In the genomic region with DNA sequence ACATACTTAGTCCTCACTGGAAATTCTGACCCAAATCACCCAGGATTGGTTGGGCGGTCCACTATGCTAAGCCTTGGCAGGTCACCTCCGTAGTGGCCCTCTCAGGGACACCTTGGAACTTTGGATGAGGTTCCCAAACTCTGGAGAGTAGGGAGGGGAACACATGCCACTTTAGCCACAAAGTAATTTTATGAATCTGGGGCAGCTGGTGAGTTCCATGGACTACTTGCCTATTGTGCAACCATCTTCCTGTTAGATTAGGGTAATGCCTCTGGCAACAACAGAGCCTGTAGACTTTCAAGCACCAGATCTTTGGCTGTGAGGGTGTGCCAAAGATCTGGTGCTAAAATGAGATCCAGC, we compare ENCODE assay signal across 13 cellular contexts.
DNase-seq lines count a peak whose midpoint lies in the region; ATAC-seq, FAIRE-seq and TF ChIP-seq lines count a peak whose summit lies in the region.
"Had no signal": no experiment of that assay in that cellular context is flagged by ENCODE, and none has a peak within 500 bp of the region (broad histone marks: within the 10 kb centered on the region; RNA-seq: fewer than 3 reads in every experiment).

No MANE protein-coding gene starts in this region.

- CTCF ChIA-PET in A673 (lab: Charles Lee) (interaction anchor here (0.6 to 0.7 kb wide), 2 partner anchors 32 to 136 kb away, joined by 5 to 6 read pairs; no protein-coding TSS in a partner anchor), IMR-90 (lab: Yijun Ruan, JAX) (interaction anchor here (0.9 kb wide), 1 partner anchor 661 kb away, joined by 3 read pairs; no protein-coding TSS in a partner anchor)

- BruUV-seq in A673 (replicated peaks; lab: Mats Ljungman, UMichigan), result no TSS peak
- BruUV-seq in IMR-90 (replicated peaks; lab: Mats Ljungman, UMichigan), result no TSS peak

- no peak overlapping the region for H3K23ac ChIP-seq in IMR-90 (ENCODE audit: low read depth, low read length)

- H3K9me3 ChIP-seq in A673 (ENCODE audit: low read depth, low read length, poor library complexity, severe bottlenecking) (no peaks in the 10 kb centered on the region), IMR-90 (ENCODE audit: control insufficient read depth, insufficient read depth, low read length) (no peaks in the 10 kb centered on the region), astrocyte (ENCODE audit: insufficient read depth, low read depth, low read length) (no peaks in the 10 kb centered on the region), right cardiac atrium (ENCODE audit: control insufficient read depth, low read length) (no peaks in the 10 kb centered on the region)

- peaks cover 17% of the 10 kb centered on the region for H3K4me1 ChIP-seq in A673 (ENCODE audit: insufficient read depth, low read length, poor library complexity, severe bottlenecking)
- H3K4me1 ChIP-seq in IMR-90 (ENCODE audit: control insufficient read depth, insufficient read depth, low read length), result peaks cover 7% of the 10 kb centered on the region; the same call in 1 of the 2 replicates
- H3K4me1 ChIP-seq in astrocyte (ENCODE audit: insufficient read depth, low read length), result peaks cover 6% of the 10 kb centered on the region
- no peaks in the 10 kb centered on the region for H3K4me1 ChIP-seq in right cardiac atrium (ENCODE audit: control insufficient read depth, insufficient read depth, low read length)

- TF ChIP-seq POLR2A in IMR-90 (IDR thresholded peaks at IDR 0.05; ENCODE audit: low read depth, low read length), result no peak

- H3K27me3 ChIP-seq in A673 (replicated peaks; ENCODE audit: insufficient read depth, low read depth, low read length, poor library complexity) (no peaks in the 10 kb centered on the region), IMR-90 (ENCODE audit: control insufficient read depth, insufficient read depth, low read length) (no peaks in the 10 kb centered on the region), astrocyte (ENCODE audit: insufficient read depth, low read length) (no peaks in the 10 kb centered on the region), right cardiac atrium (ENCODE audit: control insufficient read depth, insufficient read depth) (no peaks in the 10 kb centered on the region)

- H4K8ac ChIP-seq in IMR-90 (ENCODE audit: low read depth in 2 of 2, low read length in 2 of 2), result no peak overlapping the region

- H3K9ac ChIP-seq in IMR-90 (ENCODE audit: low read depth, low read length), result no peak overlapping the region
- H3K9ac ChIP-seq in astrocyte (ENCODE audit: low read length), result no peak overlapping the region

- no peaks in the 10 kb centered on the region for H3K79me2 ChIP-seq in astrocyte (ENCODE audit: insufficient read depth, low read length)

- no peaks in the 10 kb centered on the region for H3K27me3 Mint-ChIP-seq in astrocyte (ENCODE audit: low read depth, unreplicated experiment)
- no peaks in the 10 kb centered on the region for H3K27me3 Mint-ChIP-seq in T-helper 2 cell treated with Interferon-gamma antibody and Interleukin-4, amounts not matched to agents 5 μg/mL and 100 μg/mL, for 36 hours (ENCODE audit: low read depth)
- H3K27me3 Mint-ChIP-seq: activated naive CD8-positive, alpha-beta T cell treated with anti-CD3 and anti-CD28 coated beads for 36 hours had no signal

- H2BK120ac ChIP-seq in IMR-90 (ENCODE audit: low read depth, low read length), result no peak overlapping the region

- DNase-seq in A673 (ENCODE audit: low spot score), result peak; percentile 58
- DNase-seq in IMR-90, result peak; percentile 19
- peak; percentile 55 for DNase-seq in astrocyte (ENCODE audit: low read depth)
- DNase-seq in right cardiac atrium, result peak; percentile 20 to 58 (median 58)
- no peak for DNase-seq in T-helper 2 cell treated with Interferon-gamma antibody and Interleukin-4, amounts not matched to agents 5 μg/mL and 100 μg/mL, for 36 hours (ENCODE audit: low spot score)
- DNase-seq in NCI-H1694 treated with DMSO at 0.1 percent for 48 hours (lab: John Stamatoyannopoulos, UW), result no peak
- no peak for DNase-seq in activated T-cell treated with anti-CD3 and anti-CD28 coated beads, Interleukin-2, amount 50 U/mL, for 48 hours
- DNase-seq in activated CD4-positive, alpha-beta T cell treated with anti-CD3 and anti-CD28 coated beads, Interleukin-2, amount 50 U/mL, for 48 hours, result no peak
- DNase-seq: activated CD4-positive, alpha-beta T cell treated with anti-CD3 and anti-CD28 coated beads for 48 hours; activated naive CD8-positive, alpha-beta T cell treated with anti-CD3 and anti-CD28 coated beads for 36 hours had no signal

- no peak overlapping the region for H2AK9ac ChIP-seq in IMR-90 (replicated peaks; ENCODE audit: low read depth, low read length, poor library complexity)

- ATAC-seq in IMR-90 (ENCODE audit: low read depth), result no peak; the same call in 1 of the 2 replicates
- ATAC-seq in right cardiac atrium, result peak; percentile 95 to 96

- peaks cover 6% of the 10 kb centered on the region for H3K36me3 Mint-ChIP-seq in astrocyte (ENCODE audit: low read depth, unreplicated experiment)
- no peaks in the 10 kb centered on the region for H3K36me3 Mint-ChIP-seq in T-helper 2 cell treated with Interferon-gamma antibody and Interleukin-4, amounts not matched to agents 5 μg/mL and 100 μg/mL, for 36 hours (ENCODE audit: low read depth)
- H3K36me3 Mint-ChIP-seq: activated naive CD8-positive, alpha-beta T cell treated with anti-CD3 and anti-CD28 coated beads for 36 hours; CD14-positive monocyte had no signal

- no peak for TF ChIP-seq RAD21 in IMR-90 (IDR thresholded peaks at IDR 0.05; ENCODE audit: low read length)

- no CpG with 5 or more reads among the region's 2 CpGs for WGBS in IMR-90 (ENCODE audit: extremely low coverage in 2 of 2, insufficient read length in 1 of 2), 2 experiments
- 34% methylated on average over 2 of the region's 2 CpGs for WGBS in right cardiac atrium

- H4K20me1 ChIP-seq in IMR-90 (ENCODE audit: insufficient read depth, low read length) (no peaks in the 10 kb centered on the region), astrocyte (ENCODE audit: insufficient read depth, low read length) (no peaks in the 10 kb centered on the region)

- H3K56ac ChIP-seq in IMR-90 (ENCODE audit: extremely low read depth, insufficient read depth, low read length), result no peak overlapping the region

- no peak overlapping the region for H3K14ac ChIP-seq in IMR-90 (replicated peaks; ENCODE audit: low read depth, low read length)

- H2BK20ac ChIP-seq in IMR-90 (ENCODE audit: low read depth, low read length), result no peak overlapping the region

- no peak overlapping the region for H4K91ac ChIP-seq in IMR-90 (ENCODE audit: insufficient read depth, low read depth, low read length)

- H3K18ac ChIP-seq in IMR-90 (ENCODE audit: low read depth, low read length), result no peak overlapping the region; the same call in 1 of the 2 replicates

- H2AFZ ChIP-seq in IMR-90 (replicated peaks; ENCODE audit: low read length, poor library complexity) (no peak overlapping the region), astrocyte (ENCODE audit: low read depth, low read length) (no peak overlapping the region)

- POLR2A ChIA-PET in A673 (lab: Charles Lee; ENCODE audit: low non-redundant PET) (interaction anchor here (0.7 to 0.8 kb wide), 3 partner anchors 58 to 1456 kb away, joined by 3 to 9 read pairs (median 6); no protein-coding TSS in a partner anchor), IMR-90 (lab: Charles Lee; ENCODE audit: unreplicated experiment) (interaction anchor here (0.6 kb wide), 1 partner anchor 149 kb away, joined by 4 read pairs; no protein-coding TSS in a partner anchor)

- H3K4ac ChIP-seq in IMR-90 (ENCODE audit: low read depth, low read length), result no peak overlapping the region

- H3K36me3 ChIP-seq in A673 (ENCODE audit: insufficient read depth, low read length, poor library complexity, severe bottlenecking) (no peaks in the 10 kb centered on the region), IMR-90 (ENCODE audit: control insufficient read depth, insufficient read depth, low read length) (peaks cover 14% of the 10 kb centered on the region; the same call in 1 of the 2 replicates), astrocyte (ENCODE audit: insufficient read depth, low read length) (peaks cover 2% of the 10 kb centered on the region)

- H3K4me3 ChIP-seq in A673 (ENCODE audit: low read depth, low read length, poor library complexity, severe bottlenecking), result no peak overlapping the region
- H3K4me3 ChIP-seq in IMR-90 (ENCODE audit: insufficient read depth, low read depth, low read length), result no peak overlapping the region
- H3K4me3 ChIP-seq in astrocyte (ENCODE audit: insufficient read depth, low read depth, low read length), result no peak overlapping the region
- no peak overlapping the region for H3K4me3 ChIP-seq in right cardiac atrium (ENCODE audit: low read length)

- TF ChIP-seq CTCF in A673 (conservative IDR thresholded peaks at IDR 0.05; ENCODE audit: low read depth, low read length) (no peak), IMR-90 (conservative IDR thresholded peaks at IDR 0.05; ENCODE audit: low read depth, low read length) (no peak), astrocyte (IDR thresholded peaks at IDR 0.05; ENCODE audit: insufficient read depth, low read depth, low read length) (no peak)

- FAIRE-seq in astrocyte (lab: Jason Lieb, UNC), result no peak
- FAIRE-seq: GM12891 had no signal

- no peak overlapping the region for H3K4me3 Mint-ChIP-seq in astrocyte (ENCODE audit: unreplicated experiment)
- no peak overlapping the region for H3K4me3 Mint-ChIP-seq in T-helper 2 cell treated with Interferon-gamma antibody and Interleukin-4, amounts not matched to agents 5 μg/mL and 100 μg/mL, for 36 hours
- H3K4me3 Mint-ChIP-seq: activated naive CD8-positive, alpha-beta T cell treated with anti-CD3 and anti-CD28 coated beads for 36 hours; CD14-positive monocyte; endodermal cell had no signal

- H2AK5ac ChIP-seq in IMR-90 (ENCODE audit: low read depth, low read length), result no peak overlapping the region

- dilution Hi-C loops in IMR-90 (cut with HindIII; ENCODE audit: low sequenced_read_pairs, unreplicated experiment), result no loop called here

- H2BK5ac ChIP-seq in IMR-90 (ENCODE audit: low read depth, low read length, poor library complexity, severe bottlenecking), result no peak overlapping the region

- H4K5ac ChIP-seq in IMR-90 (ENCODE audit: low read depth, low read length), result no peak overlapping the region; the same call in 1 of the 2 replicates

- intact Hi-C loops in A673 (cut with micrococcal nuclease; ENCODE audit: unreplicated experiment) (no loop called here), IMR-90 (cut with micrococcal nuclease) (loop anchor here (5.0 to 10.0 kb wide), 2 partner anchors 76 to 424 kb away; a partner anchor contains a TSS), right cardiac atrium (cut with DNase I) (no loop called here)

- H3K27ac ChIP-seq in A673 (ENCODE audit: low read depth, low read length, poor library complexity, severe bottlenecking) (peak overlapping the region; percentile 28), IMR-90 (ENCODE audit: insufficient read depth, low read length) (peak overlapping the region; percentile 66; the same call in 1 of the 2 replicates), astrocyte (ENCODE audit: low read depth, low read length) (no peak overlapping the region), right cardiac atrium (ENCODE audit: low read length) (no peak overlapping the region)

- H3K9me1 ChIP-seq in IMR-90 (ENCODE audit: insufficient read depth, low read length), result no peaks in the 10 kb centered on the region

- in situ Hi-C loops in IMR-90 (cut with MboI; ENCODE audit: low sequenced_read_pairs), result no loop called here

- H3K79me1 ChIP-seq in IMR-90 (ENCODE audit: low read depth in 1 of 2, low read length in 2 of 2), result no peaks in the 10 kb centered on the region

- no peak overlapping the region for H2BK15ac ChIP-seq in IMR-90 (ENCODE audit: low read depth, low read length)

- H3K27ac Mint-ChIP-seq in astrocyte (ENCODE audit: unreplicated experiment), result no peak overlapping the region
- no peak overlapping the region for H3K27ac Mint-ChIP-seq in T-helper 2 cell treated with Interferon-gamma antibody and Interleukin-4, amounts not matched to agents 5 μg/mL and 100 μg/mL, for 36 hours
- H3K27ac Mint-ChIP-seq: activated naive CD8-positive, alpha-beta T cell treated with anti-CD3 and anti-CD28 coated beads for 36 hours; endodermal cell had no signal

- H3K4me1 Mint-ChIP-seq in astrocyte (ENCODE audit: low read depth, unreplicated experiment), result peaks cover 11% of the 10 kb centered on the region
- no peaks in the 10 kb centered on the region for H3K4me1 Mint-ChIP-seq in T-helper 2 cell treated with Interferon-gamma antibody and Interleukin-4, amounts not matched to agents 5 μg/mL and 100 μg/mL, for 36 hours (ENCODE audit: low read depth)
- H3K4me1 Mint-ChIP-seq: activated naive CD8-positive, alpha-beta T cell treated with anti-CD3 and anti-CD28 coated beads for 36 hours had no signal

- H3K4me2 ChIP-seq in IMR-90 (ENCODE audit: low read depth, low read length), result no peak overlapping the region
- no peak overlapping the region for H3K4me2 ChIP-seq in astrocyte (ENCODE audit: low read length)

- no peaks in the 10 kb centered on the region for H3K9me3 Mint-ChIP-seq in astrocyte (ENCODE audit: unreplicated experiment)
- no peaks in the 10 kb centered on the region for H3K9me3 Mint-ChIP-seq in T-helper 2 cell treated with Interferon-gamma antibody and Interleukin-4, amounts not matched to agents 5 μg/mL and 100 μg/mL, for 36 hours
- H3K9me3 Mint-ChIP-seq: activated naive CD8-positive, alpha-beta T cell treated with anti-CD3 and anti-CD28 coated beads for 36 hours; CD14-positive monocyte; endodermal cell had no signal

Comparison
In these comparisons a context has a peak if more than half of its experiments do, and no peak if none do; other contexts are left out.
1. DNase-seq: peak in A673 (single experiment), IMR-90 (single experiment), astrocyte (single experiment) and right cardiac atrium (3 of 3); none in T-helper 2 cell treated with Interferon-gamma antibody and Interleukin-4, amounts not matched to agents 5 μg/mL and 100 μg/mL, for 36 hours (single experiment), NCI-H1694 treated with DMSO at 0.1 percent for 48 hours (single experiment), activated T-cell treated with anti-CD3 and anti-CD28 coated beads, Interleukin-2, amount 50 U/mL, for 48 hours (0 of 2) and activated CD4-positive, alpha-beta T cell treated with anti-CD3 and anti-CD28 coated beads, Interleukin-2, amount 50 U/mL, for 48 hours (0 of 2).
2. H3K27ac ChIP-seq: peak in A673 (single experiment) and IMR-90 (single experiment); none in astrocyte (single experiment) and right cardiac atrium (single experiment).